ENCODE assay signal across 9 cellular contexts in genomic region chr11:35619030-35619753, GRCh38. TPM values are rescaled to one million over a fixed set of nuclear protein-coding genes. Genes with fewer than 3 reads are reported as not detected.
DNase-seq lines count a peak whose midpoint lies in the region; ATAC-seq, FAIRE-seq and TF ChIP-seq lines count a peak whose summit lies in the region.
"Had no signal": no experiment of that assay in that cellular context is flagged by ENCODE, and none has a peak within 500 bp of the region (broad histone marks: within the 10 kb centered on the region; RNA-seq: fewer than 3 reads in every experiment).

No MANE protein-coding gene starts in this region.

- H3K4me3 ChIP-seq in LNCaP clone FGC (ENCODE audit: low read depth, low read length), result peak overlapping the region; percentile 11; the same call in 1 of the 2 replicates
- peak overlapping the region; percentile 48 to 70 (median 58) for H3K4me3 ChIP-seq in pancreas

- WGBS in pancreas, 2 donors, result 0 to 1% methylated on average over 64 to 80 of the region's 80 CpGs

- TF ChIP-seq CTCF in LNCaP clone FGC (IDR thresholded peaks at IDR 0.05; ENCODE audit: control insufficient read depth, extremely low read depth, insufficient read depth) (no peak), pancreas (IDR thresholded peaks at IDR 0.05) (no peak)

- peak overlapping the region in 1 of 4 donors; percentile 68 for H3K27ac ChIP-seq in pancreas

- no peak for FAIRE-seq in pancreas (lab: Jason Lieb, UNC)
- FAIRE-seq: G401.6 had no signal

- H3K4me1 Mint-ChIP-seq in activated T-helper 2 cell treated with anti-CD3 and anti-CD28 coated beads, Interferon-gamma antibody, Interleukin-2, Interleukin-4, amounts not matched to agents 10 μg/mL and 5 μg/mL and 100 μg/mL, durations not matched to agents 14 hours and 24 hours and 36 hours (ENCODE audit: low read depth), result peaks cover 6% of the 10 kb centered on the region

- peak; percentile 64 to 81 for DNase-seq in NCI-H2081 (lab: John Stamatoyannopoulos, UW)
- DNase-seq in NCI-H2081 treated with DMSO at 0.1 percent for 48 hours (lab: John Stamatoyannopoulos, UW), result no peak
- DNase-seq in LNCaP clone FGC (ENCODE audit: low read depth), result no peak
- DNase-seq in activated T-helper 2 cell treated with anti-CD3 and anti-CD28 coated beads, Interferon-gamma antibody, Interleukin-2, Interleukin-4, amounts not matched to agents 10 μg/mL and 5 μg/mL and 100 μg/mL, durations not matched to agents 14 hours and 24 hours and 36 hours (ENCODE audit: low spot score), result no peak
- peak; percentile 65 for DNase-seq in glomerular visceral epithelial cell (ENCODE audit: extremely low spot score)
- DNase-seq in pancreas, result peak; percentile 14 to 84 (median 46)
- no peak for DNase-seq in medulla oblongata (ENCODE audit: extremely low spot score)

- no peaks in the 10 kb centered on the region for H3K27me3 ChIP-seq in pancreas

- no peaks in the 10 kb centered on the region for H3K9me3 Mint-ChIP-seq in activated T-helper 2 cell treated with anti-CD3 and anti-CD28 coated beads, Interferon-gamma antibody, Interleukin-2, Interleukin-4, amounts not matched to agents 10 μg/mL and 5 μg/mL and 100 μg/mL, durations not matched to agents 14 hours and 24 hours and 36 hours

- no peaks in the 10 kb centered on the region for H3K36me3 ChIP-seq in pancreas

- intact Hi-C loops in activated T-helper 2 cell treated with anti-CD3 and anti-CD28 coated beads, Interferon-gamma antibody, Interleukin-2, Interleukin-4, amounts not matched to agents 10 μg/mL and 5 μg/mL and 100 μg/mL, durations not matched to agents 14 hours and 24 hours and 36 hours (cut with micrococcal nuclease), result loop anchor here (10.0 kb wide), 2 partner anchors 326 to 426 kb away; partner anchors contain the start of gene LDLRAD3
- intact Hi-C loops in pancreas (cut with DNase I), result loop anchor here in 2 of 3 donors (5.0 to 10.0 kb wide), 3 partner anchors 506 to 646 kb away; no protein-coding TSS in a partner anchor

- peaks cover 0 to 12% (median 0%) of the 10 kb centered on the region in 3 donors for H3K4me1 ChIP-seq in pancreas

- H3K27me3 Mint-ChIP-seq in activated T-helper 2 cell treated with anti-CD3 and anti-CD28 coated beads, Interferon-gamma antibody, Interleukin-2, Interleukin-4, amounts not matched to agents 10 μg/mL and 5 μg/mL and 100 μg/mL, durations not matched to agents 14 hours and 24 hours and 36 hours (ENCODE audit: low read depth), result peaks cover 66% of the 10 kb centered on the region

- no peak overlapping the region for H3K27ac Mint-ChIP-seq in activated T-helper 2 cell treated with anti-CD3 and anti-CD28 coated beads, Interferon-gamma antibody, Interleukin-2, Interleukin-4, amounts not matched to agents 10 μg/mL and 5 μg/mL and 100 μg/mL, durations not matched to agents 14 hours and 24 hours and 36 hours

- H3K4me3 Mint-ChIP-seq in activated T-helper 2 cell treated with anti-CD3 and anti-CD28 coated beads, Interferon-gamma antibody, Interleukin-2, Interleukin-4, amounts not matched to agents 10 μg/mL and 5 μg/mL and 100 μg/mL, durations not matched to agents 14 hours and 24 hours and 36 hours (ENCODE audit: low read depth), result peak overlapping the region; percentile 5

- ATAC-seq in GM21786 (IDR thresholded peaks at IDR 0.05; ENCODE audit: unreplicated experiment), result peak; percentile 28
- ATAC-seq in pancreas, result peak; percentile 36 to 58 (median 50)

- H3K9me3 ChIP-seq in pancreas, result no peaks in the 10 kb centered on the region

- no peaks in the 10 kb centered on the region for H3K36me3 Mint-ChIP-seq in activated T-helper 2 cell treated with anti-CD3 and anti-CD28 coated beads, Interferon-gamma antibody, Interleukin-2, Interleukin-4, amounts not matched to agents 10 μg/mL and 5 μg/mL and 100 μg/mL, durations not matched to agents 14 hours and 24 hours and 36 hours (ENCODE audit: low read depth)

RNA-seq across cellular contexts. Expression of gene FJX1, which starts 0.9 kb away (rescaled TPM):
- total RNA-seq in activated T-helper 2 cell treated with anti-CD3 and anti-CD28 coated beads, Interferon-gamma antibody, Interleukin-2, Interleukin-4, amounts not matched to agents 10 μg/mL and 5 μg/mL and 100 μg/mL, durations not matched to agents 14 hours and 24 hours and 36 hours, result 0.09 TPM in 2 replicates
- 10 to 100 TPM in 1 of 6 donors, 1 to 10 TPM in 5; 2.2 to 13.3 (median 3.8) TPM for total RNA-seq in pancreas
- polyA plus RNA-seq in pancreas, result 1 to 10 TPM; 2.4 to 4.6 TPM

RNA-seq across cellular contexts. Expression of gene TRIM44, which starts 43.4 kb away (rescaled TPM):
- 21.7 and 22.8 TPM in 2 replicates for total RNA-seq in activated T-helper 2 cell treated with anti-CD3 and anti-CD28 coated beads, Interferon-gamma antibody, Interleukin-2, Interleukin-4, amounts not matched to agents 10 μg/mL and 5 μg/mL and 100 μg/mL, durations not matched to agents 14 hours and 24 hours and 36 hours
- total RNA-seq in pancreas, result 10 to 100 TPM; 29.1 to 55.4 (median 43.5) TPM
- 1 to 10 TPM; 6.3 to 8.6 TPM for polyA plus RNA-seq in pancreas

Comparison
In these comparisons a context has a peak if more than half of its experiments do, and no peak if none do; other contexts are left out.
1. DNase-seq: peak in NCI-H2081 (2 of 2), glomerular visceral epithelial cell (single experiment) and pancreas (6 of 6); none in NCI-H2081 treated with DMSO at 0.1 percent for 48 hours (single experiment), LNCaP clone FGC (single experiment), activated T-helper 2 cell treated with anti-CD3 and anti-CD28 coated beads, Interferon-gamma antibody, Interleukin-2, Interleukin-4, amounts not matched to agents 10 μg/mL and 5 μg/mL and 100 μg/mL, durations not matched to agents 14 hours and 24 hours and 36 hours (single experiment) and medulla oblongata (single experiment).